8 cellular contexts compared by ENCODE assay signal in the genomic region with DNA sequence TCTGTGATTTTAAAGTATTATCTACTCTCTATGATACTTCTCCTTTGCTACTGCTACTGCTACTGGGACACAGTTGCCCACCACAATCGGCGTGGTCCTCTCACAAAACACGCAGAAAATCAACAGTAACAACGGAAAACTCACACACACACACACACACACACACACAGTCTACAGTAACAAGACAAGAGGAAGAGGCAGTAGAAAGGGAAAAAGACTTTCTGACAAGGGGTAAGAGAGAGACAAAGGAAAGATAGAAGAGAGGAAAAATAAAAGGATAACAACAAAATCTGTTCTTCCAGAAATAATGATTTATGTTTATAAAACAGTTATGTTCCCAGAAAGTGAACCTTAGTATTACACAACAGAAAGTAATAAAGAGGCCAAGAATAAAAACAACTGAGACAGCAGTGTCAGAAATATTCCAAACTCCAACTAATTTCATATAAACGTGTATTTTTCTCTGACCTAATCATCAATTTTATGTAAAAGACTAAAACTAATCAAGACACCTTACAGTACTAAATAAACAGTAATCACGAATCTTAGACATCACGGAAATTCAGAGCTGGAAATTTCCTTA. TPM values are rescaled to one million over a fixed set of nuclear protein-coding genes. Genes with fewer than 3 reads are reported as not detected.
DNase-seq lines count a peak whose midpoint lies in the region; ATAC-seq and TF ChIP-seq lines count a peak whose summit lies in the region.

No MANE protein-coding gene starts in this region.

- no peak for ATAC-seq in HG03571 (IDR thresholded peaks at IDR 0.05; ENCODE audit: unreplicated experiment)

- H3K4me3 ChIP-seq in HAP-1 = peak overlapping the region; percentile 66
- peak overlapping the region; percentile 67 for H3K4me3 ChIP-seq in SJCRH30
- peak overlapping the region; percentile 70 to 91 (median 90) for H3K4me3 ChIP-seq in esophagus muscularis mucosa
- H3K4me3 ChIP-seq in retinal pigment epithelial cell (ENCODE audit: low read length) = peak overlapping the region; percentile 66

- no peak for TF ChIP-seq POLR2A in esophagus muscularis mucosa (IDR thresholded peaks at IDR 0.05; ENCODE audit: low read depth)

- in situ Hi-C loops in HAP-1 (cut with MboI; ENCODE audit: low sequenced_read_pairs) = no loop called here
- in situ Hi-C loops in ACHN (cut with HindIII; ENCODE audit: low pct_ligation_motif_present, low pct_unique_long_range_greater_than_20kb, low sequenced_read_pairs) = no loop called here

- H3K9me3 ChIP-seq in HAP-1 (no peaks in the 10 kb centered on the region), SJCRH30 (replicated peaks) (no peaks in the 10 kb centered on the region), esophagus muscularis mucosa (no peaks in the 10 kb centered on the region)

- 5% methylated on average over 7 of the region's 7 CpGs for WGBS in esophagus muscularis mucosa

- DNase-seq in HAP-1 (ENCODE audit: low spot score in 2 of 2) (no peak), SJCRH30 (no peak), esophagus muscularis mucosa (ENCODE audit: extremely low spot score) (no peak), retinal pigment epithelial cell (ENCODE audit: low read depth) (no peak), occipital lobe (lab: John Stamatoyannopoulos, UW) (no peak), ACHN (no peak)
- no peak for DNase-seq in activated CD4-positive, alpha-beta T cell treated with anti-CD3 and anti-CD28 coated beads for 48 hours

- no peak for TF ChIP-seq EP300 in esophagus muscularis mucosa (IDR thresholded peaks at IDR 0.05)

- no peak for TF ChIP-seq CTCF in esophagus muscularis mucosa (IDR thresholded peaks at IDR 0.05)
- TF ChIP-seq CTCF in retinal pigment epithelial cell (conservative IDR thresholded peaks at IDR 0.05; ENCODE audit: low read depth, low read length) = no peak

- H3K27me3 ChIP-seq in HAP-1 (ENCODE audit: low read depth) = no peaks in the 10 kb centered on the region
- no peaks in the 10 kb centered on the region for H3K27me3 ChIP-seq in SJCRH30
- H3K27me3 ChIP-seq in esophagus muscularis mucosa = no peaks in the 10 kb centered on the region

- H3K4me1 ChIP-seq in HAP-1 (peaks cover 9% of the 10 kb centered on the region), SJCRH30 (no peaks in the 10 kb centered on the region), esophagus muscularis mucosa (peaks cover 17 to 54% (median 47%) of the 10 kb centered on the region in 4 donors)

- intact Hi-C loops in esophagus muscularis mucosa (cut with DNase I) = no loop called here

- H3K27ac ChIP-seq in SJCRH30 (no peak overlapping the region), esophagus muscularis mucosa (replicated peaks in 1 of 4) (peak overlapping the region; percentile 89 to 97 (median 96))

- H3K36me3 ChIP-seq in HAP-1 (replicated peaks) (no peaks in the 10 kb centered on the region), SJCRH30 (no peaks in the 10 kb centered on the region), esophagus muscularis mucosa (no peaks in the 10 kb centered on the region)

RNA-seq across cellular contexts. Expression of a gene that starts 2.9 kb away (rescaled TPM):
- 20.1 and 22.7 TPM in 2 replicates for total RNA-seq in SJCRH30 (2014; rRNA removed; shearing (Covaris generic))
- 10 to 100 TPM; 29.3 to 57.1 (median 42.4) TPM for total RNA-seq in esophagus muscularis mucosa
- total RNA-seq in occipital lobe = 90.5 TPM
